In genomic region chr10:123906884-123907652, GRCh38 we compare ENCODE assay signal across 24 cellular contexts. TPM values are rescaled to one million over a fixed set of nuclear protein-coding genes. Genes with fewer than 3 reads are reported as not detected.
DNase-seq lines count a peak whose midpoint lies in the region; ATAC-seq and TF ChIP-seq lines count a peak whose summit lies in the region.
"Had no signal": no experiment of that assay in that cellular context is flagged by ENCODE, and none has a peak within 500 bp of the region (broad histone marks: within the 10 kb centered on the region; RNA-seq: fewer than 3 reads in every experiment).

No MANE protein-coding gene starts in this region.

- no peaks in the 10 kb centered on the region for H3K36me3 Mint-ChIP-seq in brain
- no peaks in the 10 kb centered on the region for H3K36me3 Mint-ChIP-seq in natural killer cell treated with Interleukin-12 subunit alpha and Interleukin-12 subunit beta and Interleukin-15 and Interleukin-18, amount 100 ng/mL, for 72 hours
- H3K36me3 Mint-ChIP-seq: mesothelial cell of epicardium; stimulated activated effector memory CD8-positive, alpha-beta T cell treated with anti-CD3 and anti-CD28 coated beads, Interleukin-12 subunit alpha, Interleukin-12 subunit beta, amount 100 ng/mL, for 72 hours had no signal

- no peak for TF ChIP-seq CTCF in brain (conservative IDR thresholded peaks at IDR 0.05)

- H3K27ac Mint-ChIP-seq in brain: peak overlapping the region in 4 of 5 experiments; percentile 68 to 90 (median 82)
- H3K27ac Mint-ChIP-seq in natural killer cell treated with Interleukin-12 subunit alpha and Interleukin-12 subunit beta and Interleukin-15 and Interleukin-18, amount 100 ng/mL, for 72 hours: peak overlapping the region in 1 of 2 donors; percentile 15
- H3K27ac Mint-ChIP-seq: activated naive CD4-positive, alpha-beta T cell treated with anti-CD3 and anti-CD28 coated beads for 36 hours; activated T-cell treated with anti-CD3 and anti-CD28 coated beads, Interleukin-2, amount 50 U/mL, for 24 hours; CD4-positive, alpha-beta T cell; HFFc6; mesothelial cell of epicardium; progenitor cell of endocrine pancreas; stimulated activated effector memory CD8-positive, alpha-beta T cell treated with anti-CD3 and anti-CD28 coated beads, Interleukin-12 subunit alpha, Interleukin-12 subunit beta, amount 100 ng/mL, for 72 hours had no signal

- peaks cover 0 to 17% (median 0%) of the 10 kb centered on the region in 5 experiments for H3K9me3 Mint-ChIP-seq in brain
- no peaks in the 10 kb centered on the region for H3K9me3 Mint-ChIP-seq in natural killer cell treated with Interleukin-12 subunit alpha and Interleukin-12 subunit beta and Interleukin-15 and Interleukin-18, amount 100 ng/mL, for 72 hours
- H3K9me3 Mint-ChIP-seq: activated naive CD4-positive, alpha-beta T cell treated with anti-CD3 and anti-CD28 coated beads for 36 hours; activated T-cell treated with anti-CD3 and anti-CD28 coated beads, Interleukin-2, amount 50 U/mL, for 24 hours; CD4-positive, alpha-beta T cell; neural crest cell; stimulated activated effector memory CD8-positive, alpha-beta T cell treated with anti-CD3 and anti-CD28 coated beads, Interleukin-12 subunit alpha, Interleukin-12 subunit beta, amount 100 ng/mL, for 72 hours had no signal

- H3K4me3 Mint-ChIP-seq in brain: peak overlapping the region in 3 of 5 experiments; percentile 23 to 50 (median 50)
- H3K4me3 Mint-ChIP-seq in natural killer cell treated with Interleukin-12 subunit alpha and Interleukin-12 subunit beta and Interleukin-15 and Interleukin-18, amount 100 ng/mL, for 72 hours: peak overlapping the region; percentile 34
- H3K4me3 Mint-ChIP-seq: activated naive CD4-positive, alpha-beta T cell treated with anti-CD3 and anti-CD28 coated beads for 36 hours; activated T-cell treated with anti-CD3 and anti-CD28 coated beads, Interleukin-2, amount 50 U/mL, for 24 hours; CD4-positive, alpha-beta T cell; HFFc6; mesothelial cell of epicardium; neural crest cell; stimulated activated effector memory CD8-positive, alpha-beta T cell treated with anti-CD3 and anti-CD28 coated beads, Interleukin-12 subunit alpha, Interleukin-12 subunit beta, amount 100 ng/mL, for 72 hours had no signal

- H3K27me3 Mint-ChIP-seq in brain: peaks cover 26% of the 10 kb centered on the region
- no peaks in the 10 kb centered on the region for H3K27me3 Mint-ChIP-seq in natural killer cell treated with Interleukin-12 subunit alpha and Interleukin-12 subunit beta and Interleukin-15 and Interleukin-18, amount 100 ng/mL, for 72 hours

- in situ Hi-C loops in G401 (cut with HindIII; ENCODE audit: low sequenced_read_pairs): no loop called here

- DNase-seq in H4 (ENCODE audit: low spot score) (peak; percentile 16), NCI-H1436 treated with DMSO at 0.1 percent for 48 hours (lab: John Stamatoyannopoulos, UW) (peak; percentile 29), LoVo (ENCODE audit: low spot score) (no peak), middle frontal gyrus (ENCODE audit: extremely low spot score, low spot score) (no peak), G401 (ENCODE audit: low spot score) (no peak)
- DNase-seq in natural killer cell treated with Interleukin-12 subunit alpha and Interleukin-12 subunit beta and Interleukin-15 and Interleukin-18, amount 100 ng/mL, for 72 hours (ENCODE audit: low spot score): no peak
- DNase-seq: activated CD4-positive, alpha-beta T cell treated with anti-CD3 and anti-CD28 coated beads for 1 hour; activated naive CD4-positive, alpha-beta T cell treated with anti-CD3 and anti-CD28 coated beads for 36 hours; activated T-cell treated with anti-CD3 and anti-CD28 coated beads, Interleukin-2, amount 50 U/mL, for 24 hours; CD4-positive, alpha-beta T cell; heart left ventricle; HFFc6; KG1; left ventricle myocardium inferior; NK-92 treated with Interleukin-12 subunit alpha and Interleukin-12 subunit beta, amount 100 ng/mL, for 24 hours; stimulated activated CD4-positive, alpha-beta T cell treated with anti-CD3 and anti-CD28 coated beads, Interleukin-1b, Interleukin-23, amount 100 ng/mL, for 48 hours; T-helper 1 cell had no signal

- peaks cover 67% of the 10 kb centered on the region for H3K4me1 Mint-ChIP-seq in brain
- peaks cover 50 to 53% of the 10 kb centered on the region in 2 donors for H3K4me1 Mint-ChIP-seq in natural killer cell treated with Interleukin-12 subunit alpha and Interleukin-12 subunit beta and Interleukin-15 and Interleukin-18, amount 100 ng/mL, for 72 hours (ENCODE audit: low read depth in 2 of 2)
- H3K4me1 Mint-ChIP-seq: neural crest cell had no signal

- ATAC-seq in natural killer cell treated with Interleukin-12 subunit alpha and Interleukin-12 subunit beta and Interleukin-15 and Interleukin-18, amount 100 ng/mL, for 72 hours: no peak
- ATAC-seq: heart left ventricle; Panc1; stimulated activated effector memory CD8-positive, alpha-beta T cell treated with anti-CD3 and anti-CD28 coated beads, Interleukin-12 subunit alpha, Interleukin-12 subunit beta, amount 100 ng/mL, for 72 hours had no signal

RNA-seq across cellular contexts. Expression of gene CPXM2, which starts 15.5 kb away (rescaled TPM):
- not detected in 2 replicates for total RNA-seq in H4 (2014; rRNA removed; shearing (Covaris generic))
- 1.6 TPM for polyA plus RNA-seq in brain (ENCODE audit: insufficient read depth, low read depth, low replicate concordance)
- not detected for total RNA-seq in natural killer cell treated with Interleukin-12 subunit alpha and Interleukin-12 subunit beta and Interleukin-15 and Interleukin-18, amount 100 ng/mL, for 72 hours
- total RNA-seq in G401 (2014; rRNA removed; shearing (Covaris generic)): not detected in 2 replicates
- total RNA-seq: activated naive CD4-positive, alpha-beta T cell treated with anti-CD3 and anti-CD28 coated beads for 36 hours; CD4-positive, alpha-beta T cell; HFFc6; neural crest cell; SJSA1 had no signal

Comparison
In these comparisons a context has a peak if more than half of its experiments do, and no peak if none do; other contexts are left out.
1. DNase-seq: peak in H4 (single experiment) and NCI-H1436 treated with DMSO at 0.1 percent for 48 hours (single experiment); none in natural killer cell treated with Interleukin-12 subunit alpha and Interleukin-12 subunit beta and Interleukin-15 and Interleukin-18, amount 100 ng/mL, for 72 hours (single experiment), LoVo (single experiment), middle frontal gyrus (single experiment) and G401 (single experiment).